ENCODE assay signal across 7 cellular contexts in genomic region chr22:46068908-46069481, GRCh38.
A peak's percentile ranks its signal among the peaks of the same experiment; 100 is the strongest.
DNase-seq lines count a peak whose midpoint lies in the region; ATAC-seq and TF ChIP-seq lines count a peak whose summit lies in the region.

No MANE protein-coding gene starts in this region.

- no peaks in the 10 kb centered on the region for H3K9me3 ChIP-seq in OCI-LY1 (ENCODE audit: low read length)
- H3K9me3 ChIP-seq in naive thymus-derived CD4-positive, alpha-beta T cell (ENCODE audit: control insufficient read depth in 2 of 3, low read length in 3 of 3) = no peaks in the 10 kb centered on the region

- H3K4me3 ChIP-seq in GM12865 (ENCODE audit: low read depth, low read length) (peak overlapping the region; percentile 80), OCI-LY1 (ENCODE audit: low read depth, low read length, poor library complexity, severe bottlenecking) (peak overlapping the region; percentile 70), coronary artery (peak overlapping the region; percentile 96), H7 (ENCODE audit: insufficient read depth, low read depth, low read length) (no peak overlapping the region)
- peak overlapping the region; percentile 64 for H3K4me3 ChIP-seq in naive thymus-derived CD4-positive, alpha-beta T cell (ENCODE audit: low read length)

- H3K27ac ChIP-seq in OCI-LY1 (ENCODE audit: low read depth, low read length, poor library complexity, severe bottlenecking) (peak overlapping the region; percentile 88), coronary artery (peak overlapping the region; percentile 96 to 100)
- peak overlapping the region; percentile 85 for H3K27ac ChIP-seq in naive thymus-derived CD4-positive, alpha-beta T cell (ENCODE audit: low read depth, low read length)

- H3K4me1 Mint-ChIP-seq in naive thymus-derived CD4-positive, alpha-beta T cell = peaks cover 31 to 73% (median 62%) of the 10 kb centered on the region in 7 donors

- H3K9ac ChIP-seq in OCI-LY1 (ENCODE audit: low read length) = peak overlapping the region; percentile 72

- TF ChIP-seq CTCF in GM12865 (IDR thresholded peaks at IDR 0.05; ENCODE audit: insufficient read depth, low read depth, low read length, missing control alignments) (no peak), OCI-LY1 (IDR thresholded peaks at IDR 0.05; ENCODE audit: low read length) (no peak), coronary artery (IDR thresholded peaks at IDR 0.05) (no peak)

- peaks cover 72% of the 10 kb centered on the region for H3K4me1 ChIP-seq in OCI-LY1 (ENCODE audit: insufficient read depth, low read length, severe bottlenecking)
- H3K4me1 ChIP-seq in naive thymus-derived CD4-positive, alpha-beta T cell (ENCODE audit: control insufficient read depth in 2 of 2, insufficient read depth in 2 of 2, low read length in 2 of 2) = peaks cover 0 to 23% of the 10 kb centered on the region in 2 donors

- intact Hi-C loops in naive thymus-derived CD4-positive, alpha-beta T cell (cut with micrococcal nuclease) = loop anchor here (1.0 to 5.0 kb wide), 5 partner anchors 11 to 183 kb away; partner anchors contain the start of gene CDPF1 (in 1 of the 2)

- no peaks in the 10 kb centered on the region for H3K9me3 Mint-ChIP-seq in naive thymus-derived CD4-positive, alpha-beta T cell

- H3K27me3 Mint-ChIP-seq in naive thymus-derived CD4-positive, alpha-beta T cell = peaks cover 0 to 10% (median 0%) of the 10 kb centered on the region in 5 donors

- peak overlapping the region; percentile 80 for H3K4me2 ChIP-seq in OCI-LY1 (ENCODE audit: low read length)

- H3F3A ChIP-seq in OCI-LY1 (ENCODE audit: insufficient read depth, low read length) = no peaks in the 10 kb centered on the region

- H4K20me1 ChIP-seq in OCI-LY1 (ENCODE audit: insufficient read depth, low read length) = no peaks in the 10 kb centered on the region

- DNase-seq in GM12865 (ENCODE audit: low read depth) = no peak
- peak; percentile 63 for DNase-seq in coronary artery (ENCODE audit: low spot score)
- DNase-seq in naive thymus-derived CD4-positive, alpha-beta T cell = peak in 3 of 9 donors; percentile 12 to 28 (median 27)
- DNase-seq in T-helper 9 cell = no peak
- no peak for DNase-seq in H7

- H3K27me3 ChIP-seq in OCI-LY1 (ENCODE audit: insufficient read depth, low read length) (no peaks in the 10 kb centered on the region), H7 (ENCODE audit: control insufficient read depth, insufficient read depth, low read length) (peaks cover 39% of the 10 kb centered on the region)
- no peaks in the 10 kb centered on the region for H3K27me3 ChIP-seq in naive thymus-derived CD4-positive, alpha-beta T cell (ENCODE audit: control insufficient read depth in 2 of 2, insufficient read depth in 2 of 2, low read length in 2 of 2)

- H3K4me3 Mint-ChIP-seq in naive thymus-derived CD4-positive, alpha-beta T cell = peak overlapping the region; percentile 66 to 91 (median 82)

- H3K79me2 ChIP-seq in OCI-LY1 (ENCODE audit: insufficient read depth, low read length) = peaks cover 44% of the 10 kb centered on the region

- CTCF ChIA-PET in naive thymus-derived CD4-positive, alpha-beta T cell (lab: Charles Lee) = interaction anchor here (1.2 kb wide), 1 partner anchor 33 kb away, joined by 4 read pairs; no protein-coding TSS in a partner anchor

- H3K36me3 Mint-ChIP-seq in naive thymus-derived CD4-positive, alpha-beta T cell = peaks cover 0 to 3% (median 0%) of the 10 kb centered on the region in 5 donors

- POLR2A ChIA-PET in naive thymus-derived CD4-positive, alpha-beta T cell (lab: Charles Lee) = interaction anchor here (0.8 to 3.5 kb wide), 5 partner anchors 11 to 33 kb away, joined by 4 to 46 read pairs (median 29); no protein-coding TSS in a partner anchor

- H3K36me3 ChIP-seq in OCI-LY1 (ENCODE audit: insufficient read depth, low read length) = no peaks in the 10 kb centered on the region; the same call in 1 of the 2 replicates
- H3K36me3 ChIP-seq in naive thymus-derived CD4-positive, alpha-beta T cell (ENCODE audit: control insufficient read depth in 2 of 3, insufficient read depth in 3 of 3, low read length in 3 of 3) = no peaks in the 10 kb centered on the region
- H3K36me3 ChIP-seq in H7 (replicated peaks; ENCODE audit: control insufficient read depth, insufficient read depth, low read length) = no peaks in the 10 kb centered on the region

- no peak overlapping the region for H2AFZ ChIP-seq in OCI-LY1 (ENCODE audit: low read length)

- H3K27ac Mint-ChIP-seq in naive thymus-derived CD4-positive, alpha-beta T cell = peak overlapping the region; percentile 56 to 97 (median 88)

- H3K9me2 ChIP-seq in OCI-LY1 (ENCODE audit: low read depth, low read length) = no peaks in the 10 kb centered on the region

- ATAC-seq in naive thymus-derived CD4-positive, alpha-beta T cell = no peak
- ATAC-seq in GM21423 (IDR thresholded peaks at IDR 0.05; ENCODE audit: unreplicated experiment) = no peak
